Comparison of ENCODE assay signal across 9 cellular contexts in genomic region chr1:9824702-9825089, GRCh38. TPM values are rescaled to one million over a fixed set of nuclear protein-coding genes. Genes with fewer than 3 reads are reported as not detected.
DNase-seq lines count a peak whose midpoint lies in the region; ATAC-seq and TF ChIP-seq lines count a peak whose summit lies in the region.
"Had no signal": no experiment of that assay in that cellular context is flagged by ENCODE, and none has a peak within 500 bp of the region (broad histone marks: within the 10 kb centered on the region; RNA-seq: fewer than 3 reads in every experiment).

No MANE protein-coding gene starts in this region.

- peak overlapping the region; percentile 77 to 94 (median 88) for H3K27ac ChIP-seq in body of pancreas
- peak overlapping the region; percentile 86 to 92 (median 86) for H3K27ac ChIP-seq in thyroid gland
- H3K27ac ChIP-seq: SK-N-MC had no signal

- H3K36me3 Mint-ChIP-seq in activated T-cell treated with anti-CD3 and anti-CD28 coated beads, Interleukin-2, amount 50 U/mL, for 72 hours (ENCODE audit: insufficient read depth in 2 of 2): peaks cover 3 to 4% of the 10 kb centered on the region in 2 donors
- H3K36me3 Mint-ChIP-seq in memory B cell: peaks cover 2% of the 10 kb centered on the region

- H3K4me1 ChIP-seq in body of pancreas (peaks cover 41% of the 10 kb centered on the region), thyroid gland (peaks cover 7 to 26% of the 10 kb centered on the region in 2 donors)

- H3K36me3 ChIP-seq in body of pancreas (replicated peaks in 1 of 2; ENCODE audit: insufficient read depth in 1 of 2, low read depth in 2 of 2) (no peaks in the 10 kb centered on the region), thyroid gland (no peaks in the 10 kb centered on the region)

- H3K27me3 ChIP-seq in body of pancreas: no peaks in the 10 kb centered on the region
- H3K27me3 ChIP-seq in thyroid gland: no peaks in the 10 kb centered on the region

- intact Hi-C loops in body of pancreas (cut with DNase I): no loop called here
- intact Hi-C loops in thyroid gland (cut with DNase I): no loop called here

- TF ChIP-seq POLR2A in body of pancreas (IDR thresholded peaks at IDR 0.05) (no peak), thyroid gland (IDR thresholded peaks at IDR 0.05) (no peak)

- H3K4me1 Mint-ChIP-seq in activated T-cell treated with anti-CD3 and anti-CD28 coated beads, Interleukin-2, amount 50 U/mL, for 72 hours (ENCODE audit: low read depth): peaks cover 40% of the 10 kb centered on the region
- peaks cover 23% of the 10 kb centered on the region for H3K4me1 Mint-ChIP-seq in memory B cell

- H3K4me3 ChIP-seq in body of pancreas (no peak overlapping the region), thyroid gland (replicated peaks in 1 of 3) (peak overlapping the region in 1 of 3 donors; percentile 76)
- H3K4me3 ChIP-seq: SK-N-MC had no signal

- no peak for ATAC-seq in activated T-cell treated with anti-CD3 and anti-CD28 coated beads, Interleukin-2, amount 50 U/mL, for 72 hours (replicated peaks in 1 of 2)
- ATAC-seq in body of pancreas (no peak), memory B cell (ENCODE audit: low read depth) (no peak), HG02840 (IDR thresholded peaks at IDR 0.05; ENCODE audit: low FRiP score, unreplicated experiment) (no peak)

- H3K9me3 Mint-ChIP-seq in activated T-cell treated with anti-CD3 and anti-CD28 coated beads, Interleukin-2, amount 50 U/mL, for 72 hours: no peaks in the 10 kb centered on the region
- no peaks in the 10 kb centered on the region for H3K9me3 Mint-ChIP-seq in memory B cell

- H3K27me3 Mint-ChIP-seq in activated T-cell treated with anti-CD3 and anti-CD28 coated beads, Interleukin-2, amount 50 U/mL, for 72 hours (ENCODE audit: low read depth): peaks cover 22% of the 10 kb centered on the region
- H3K27me3 Mint-ChIP-seq in memory B cell: no peaks in the 10 kb centered on the region

- H3K9me3 ChIP-seq in body of pancreas: no peaks in the 10 kb centered on the region
- no peaks in the 10 kb centered on the region for H3K9me3 ChIP-seq in thyroid gland

- TF ChIP-seq CTCF in body of pancreas (IDR thresholded peaks at IDR 0.05): no peak
- TF ChIP-seq CTCF in thyroid gland (IDR thresholded peaks at IDR 0.05): no peak

- 17 to 26% methylated on average over 6 to 12 of the region's 12 CpGs for WGBS in body of pancreas, 2 donors
- WGBS in thyroid gland, 2 donors: 26 to 30% methylated on average over 11 to 12 of the region's 12 CpGs

- no peak for DNase-seq in activated T-cell treated with anti-CD3 and anti-CD28 coated beads, Interleukin-2, amount 50 U/mL, for 72 hours
- no peak for DNase-seq in activated T-cell treated with anti-CD3 and anti-CD28 coated beads, Interleukin-2, amount 50 U/mL, for 48 hours
- no peak for DNase-seq in body of pancreas
- DNase-seq in memory B cell (ENCODE audit: low spot score in 2 of 2): peak in 1 of 2 donors; percentile 25
- no peak for DNase-seq in thyroid gland
- no peak for DNase-seq in NCI-H2227 (lab: John Stamatoyannopoulos, UW; ENCODE audit: unreplicated experiment)
- DNase-seq in D341Med (ENCODE audit: low spot score): no peak

- H3K4me3 Mint-ChIP-seq in activated T-cell treated with anti-CD3 and anti-CD28 coated beads, Interleukin-2, amount 50 U/mL, for 72 hours: peak overlapping the region; percentile 39 to 78
- H3K4me3 Mint-ChIP-seq in memory B cell: peak overlapping the region; percentile 48

- H3K27ac Mint-ChIP-seq in activated T-cell treated with anti-CD3 and anti-CD28 coated beads, Interleukin-2, amount 50 U/mL, for 72 hours: no peak overlapping the region
- H3K27ac Mint-ChIP-seq in memory B cell: peak overlapping the region; percentile 51

RNA-seq across cellular contexts. Expression of gene CLSTN1, which starts 0.9 kb away (rescaled TPM):
- 10 to 100 TPM; 31.7 to 34.1 TPM for total RNA-seq in activated T-cell treated with anti-CD3 and anti-CD28 coated beads, Interleukin-2, amount 50 U/mL, for 72 hours
- total RNA-seq in body of pancreas (10 to 100 TPM; 60.2 to 64.6 TPM), thyroid gland (10 to 100 TPM; 59.5 to 85.0 (median 81.5) TPM)
